In genomic region chrX:107503996-107504395, GRCh38 we compare ENCODE assay signal across 14 cellular contexts. TPM values are rescaled to one million over a fixed set of nuclear protein-coding genes. Genes with fewer than 3 reads are reported as not detected.
DNase-seq lines count a peak whose midpoint lies in the region; TF ChIP-seq lines count a peak whose summit lies in the region.
"Had no signal": no experiment of that assay in that cellular context is flagged by ENCODE, and none has a peak within 500 bp of the region (broad histone marks: within the 10 kb centered on the region; RNA-seq: fewer than 3 reads in every experiment).

No MANE protein-coding gene starts in this region.

- POLR2A ChIA-PET in HEK293 (lab: Yijun Ruan, JAX) = no interaction called here

- no peaks in the 10 kb centered on the region for H3K9me2 ChIP-seq in Karpas-422 (replicated peaks; ENCODE audit: insufficient read depth, low read length)

- H3K27ac ChIP-seq in HEK293 (ENCODE audit: extremely low read depth, low read depth, low read length) (no peak overlapping the region), Karpas-422 (ENCODE audit: low read length) (no peak overlapping the region), neural progenitor cell (no peak overlapping the region)

- DNase-seq in Karpas-422 (peak; percentile 67), NCI-H69 (lab: John Stamatoyannopoulos, UW) (peak; percentile 46), neural progenitor cell (ENCODE audit: low spot score) (no peak), HPDE6-E6E7 (ENCODE audit: extremely low spot score) (no peak), 8988T (no peak), GDM1 (lab: John Stamatoyannopoulos, UW) (no peak)
- DNase-seq: CD8-positive, alpha-beta T cell; COR-L47; DMS53; GOT3; H9 had no signal

- peaks cover 16% of the 10 kb centered on the region for H3K9me3 Mint-ChIP-seq in neural progenitor cell
- H3K9me3 Mint-ChIP-seq: CD8-positive, alpha-beta T cell had no signal

- H3K4me3 Mint-ChIP-seq in neural progenitor cell = peak overlapping the region; percentile 12
- H3K4me3 Mint-ChIP-seq: CD14-positive monocyte; CD8-positive, alpha-beta T cell; H9 had no signal

- H3K27ac Mint-ChIP-seq in neural progenitor cell = peak overlapping the region; percentile 15
- H3K27ac Mint-ChIP-seq: CD14-positive monocyte; CD8-positive, alpha-beta T cell had no signal

- no peaks in the 10 kb centered on the region for H3K36me3 Mint-ChIP-seq in neural progenitor cell
- H3K36me3 Mint-ChIP-seq: CD14-positive monocyte; CD8-positive, alpha-beta T cell had no signal

- no peaks in the 10 kb centered on the region for H3K36me3 ChIP-seq in HEK293 (ENCODE audit: control insufficient read depth in 2 of 2, insufficient read depth in 1 of 2, low read length in 2 of 2)
- no peaks in the 10 kb centered on the region for H3K36me3 ChIP-seq in Karpas-422 (ENCODE audit: insufficient read depth, low read length)
- H3K36me3 ChIP-seq in neural progenitor cell = no peaks in the 10 kb centered on the region

- H3K4me1 ChIP-seq in HEK293 (ENCODE audit: control insufficient read depth, insufficient read depth, low read length) (no peaks in the 10 kb centered on the region), Karpas-422 (ENCODE audit: low read length) (peaks cover 28% of the 10 kb centered on the region), neural progenitor cell (peaks cover 3% of the 10 kb centered on the region)

- peaks cover 9% of the 10 kb centered on the region for H3K27me3 Mint-ChIP-seq in neural progenitor cell (ENCODE audit: insufficient read depth, low read depth)

- CTCF ChIA-PET in HEK293 (lab: Yijun Ruan, JAX) = no interaction called here

- peak overlapping the region; percentile 14 for H3K4me2 ChIP-seq in Karpas-422 (ENCODE audit: low read depth, low read length, poor library complexity, severe bottlenecking)
- no peak overlapping the region for H3K4me2 ChIP-seq in neural progenitor cell

- no peaks in the 10 kb centered on the region for H3F3A ChIP-seq in neural progenitor cell (ENCODE audit: low read depth)

- H3K4me3 ChIP-seq in HEK293 (ENCODE audit: low read depth, low read length) (no peak overlapping the region), Karpas-422 (ENCODE audit: low read length) (no peak overlapping the region), neural progenitor cell (no peak overlapping the region)
- H3K4me3 ChIP-seq: GM12878 had no signal

- no peak overlapping the region for H2AFZ ChIP-seq in Karpas-422 (ENCODE audit: low read length)
- no peak overlapping the region for H2AFZ ChIP-seq in neural progenitor cell (replicated peaks)

- no peaks in the 10 kb centered on the region for H3K79me2 ChIP-seq in Karpas-422 (ENCODE audit: low read length)
- H3K79me2 ChIP-seq in neural progenitor cell (ENCODE audit: low read depth) = no peaks in the 10 kb centered on the region

- H3K27me3 ChIP-seq in Karpas-422 (ENCODE audit: low read length) (no peaks in the 10 kb centered on the region), neural progenitor cell (peaks cover 45% of the 10 kb centered on the region)

- no peak overlapping the region for H3K9ac ChIP-seq in Karpas-422 (ENCODE audit: low read length)
- no peak overlapping the region for H3K9ac ChIP-seq in neural progenitor cell

- TF ChIP-seq CTCF in HEK293 (tag by site-specific recombination; IDR thresholded peaks at IDR 0.05) (no peak), neural progenitor cell (IDR thresholded peaks at IDR 0.05) (no peak)

- H4K20me1 ChIP-seq in Karpas-422 (ENCODE audit: insufficient read depth, low read depth, low read length) (peaks cover 13% of the 10 kb centered on the region; the same call in 1 of the 2 replicates), neural progenitor cell (ENCODE audit: low read depth) (no peaks in the 10 kb centered on the region)

- peaks cover 45% of the 10 kb centered on the region for H3K4me1 Mint-ChIP-seq in neural progenitor cell
- H3K4me1 Mint-ChIP-seq: CD14-positive monocyte had no signal

- H3K9me3 ChIP-seq in HEK293 (ENCODE audit: control insufficient read depth, insufficient read depth, low read depth, low read length) = no peaks in the 10 kb centered on the region
- no peaks in the 10 kb centered on the region for H3K9me3 ChIP-seq in Karpas-422 (ENCODE audit: low read length)
- no peaks in the 10 kb centered on the region for H3K9me3 ChIP-seq in neural progenitor cell (ENCODE audit: low read depth)

TF ChIP-seq in HEK293, 187 proteins besides CTCF, POLR2A, EP300 and RAD21:
- TF ChIP-seq ZIC2 (tag by site-specific recombination; IDR thresholded peaks at IDR 0.05) = peak; percentile 34; the same call in 1 of the 2 replicates
- TF ChIP-seq OSR2 (tag by site-specific recombination; IDR thresholded peaks at IDR 0.05) = no peak
TF ChIP-seq in HEK293: peak in this region for 1.

RNA-seq across cellular contexts. Expression of gene FRMPD3, which starts 54.5 kb away (rescaled TPM):
- 3.9 and 6.4 TPM in 2 replicates for total RNA-seq in Karpas-422 (2014; rRNA removed; shearing (Covaris generic); ENCODE audit: low replicate concordance)
- 0.04 and 0.28 TPM in 2 replicates for total RNA-seq in neural progenitor cell (ENCODE audit: low replicate concordance)

Comparison
In these comparisons a context has a peak if more than half of its experiments do, and no peak if none do; other contexts are left out.
1. DNase-seq: peak in Karpas-422 (single experiment) and NCI-H69 (single experiment); none in neural progenitor cell (single experiment), HPDE6-E6E7 (single experiment), 8988T (single experiment) and GDM1 (single experiment).